In genomic region chr12:46200551-46200950, GRCh38 we compare ENCODE assay signal across 2 cellular contexts.
TF ChIP-seq lines count a peak whose summit lies in the region.

No MANE protein-coding gene starts in this region.

TF ChIP-seq in GM12878, 131 proteins besides CTCF, POLR2A, EP300 and RAD21 (continued from another document):
- TF ChIP-seq ZNF24 (IDR thresholded peaks at IDR 0.05), result 0 out of 2 replicates have a peak, but pooled peaks have one; percentile 44

TF ChIP-seq in SK-N-SH treated with all-trans-retinoic acid at 6 μM for 48 hours, 23 proteins besides CTCF, POLR2A, EP300 and RAD21 (continued from another document):
- no peak for TF ChIP-seq TSHZ2 (CRISPR knock-in tag; IDR thresholded peaks at IDR 0.05)
- no peak for TF ChIP-seq ZC3H10 (CRISPR knock-in tag; IDR thresholded peaks at IDR 0.05)
- TF ChIP-seq, protein P1, sequence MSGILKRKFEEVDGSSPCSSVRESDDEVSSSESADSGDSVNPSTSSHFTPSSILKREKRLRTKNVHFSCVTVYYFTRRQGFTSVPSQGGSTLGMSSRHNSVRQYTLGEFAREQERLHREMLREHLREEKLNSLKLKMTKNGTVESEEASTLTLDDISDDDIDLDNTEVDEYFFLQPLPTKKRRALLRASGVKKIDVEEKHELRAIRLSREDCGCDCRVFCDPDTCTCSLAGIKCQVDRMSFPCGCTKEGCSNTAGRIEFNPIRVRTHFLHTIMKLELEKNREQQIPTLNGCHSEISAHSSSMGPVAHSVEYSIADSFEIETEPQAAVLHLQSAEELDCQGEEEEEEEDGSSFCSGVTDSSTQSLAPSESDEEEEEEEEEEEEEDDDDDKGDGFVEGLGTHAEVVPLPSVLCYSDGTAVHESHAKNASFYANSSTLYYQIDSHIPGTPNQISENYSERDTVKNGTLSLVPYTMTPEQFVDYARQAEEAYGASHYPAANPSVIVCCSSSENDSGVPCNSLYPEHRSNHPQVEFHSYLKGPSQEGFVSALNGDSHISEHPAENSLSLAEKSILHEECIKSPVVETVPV (CRISPR knock-in tag; IDR thresholded peaks at IDR 0.05), result no peak
